12 cellular contexts compared by ENCODE assay signal in genomic region chr12:92506891-92507290, GRCh38.
DNase-seq lines count a peak whose midpoint lies in the region; ATAC-seq, FAIRE-seq and TF ChIP-seq lines count a peak whose summit lies in the region.
"Had no signal": no experiment of that assay in that cellular context is flagged by ENCODE, and none has a peak within 500 bp of the region (broad histone marks: within the 10 kb centered on the region; RNA-seq: fewer than 3 reads in every experiment).

No MANE protein-coding gene starts in this region.

- H2AFZ ChIP-seq in OCI-LY7 (ENCODE audit: low read length) (peak overlapping the region; percentile 95; the same call in 1 of the 2 replicates), endothelial cell of umbilical vein (ENCODE audit: low read depth, low read length) (peak overlapping the region; percentile 34)

- WGBS in prostate gland = 63% methylated on average over 3 of the region's 3 CpGs

- H3K79me2 ChIP-seq in OCI-LY7 (ENCODE audit: insufficient read depth, low read depth, low read length) = no peaks in the 10 kb centered on the region
- no peaks in the 10 kb centered on the region for H3K79me2 ChIP-seq in endothelial cell of umbilical vein (ENCODE audit: control insufficient read depth, insufficient read depth, low read length)

- ATAC-seq in CD4-positive, alpha-beta T cell (ENCODE audit: poor library complexity) = no peak
- no peak for ATAC-seq in GM18520 (IDR thresholded peaks at IDR 0.05; ENCODE audit: unreplicated experiment)

- H4K20me1 ChIP-seq in OCI-LY7 (ENCODE audit: insufficient read depth, low read length) = no peaks in the 10 kb centered on the region
- H4K20me1 ChIP-seq in endothelial cell of umbilical vein (replicated peaks; ENCODE audit: control insufficient read depth, extremely low read depth, insufficient read depth, low read length) = no peaks in the 10 kb centered on the region

- no peaks in the 10 kb centered on the region for H3K27me3 ChIP-seq in CD4-positive, alpha-beta T cell (ENCODE audit: control insufficient read depth, insufficient read depth, low read length)
- peaks cover 4 to 5% of the 10 kb centered on the region in 2 experiments for H3K27me3 ChIP-seq in endothelial cell of umbilical vein (ENCODE audit: control insufficient read depth in 2 of 2, insufficient read depth in 2 of 2, low read length in 2 of 2)
- H3K27me3 ChIP-seq in rectal smooth muscle tissue (ENCODE audit: control insufficient read depth, insufficient read depth, low read length) = no peaks in the 10 kb centered on the region
- H3K27me3 ChIP-seq in prostate gland (replicated peaks; ENCODE audit: insufficient read depth) = no peaks in the 10 kb centered on the region

- BruUV-seq in OCI-LY7 (replicated peaks; lab: Mats Ljungman, UMichigan) (no TSS peak), endothelial cell of umbilical vein (replicated peaks; lab: Mats Ljungman, UMichigan) (no TSS peak)

- no peaks in the 10 kb centered on the region for H3K9me1 ChIP-seq in endothelial cell of umbilical vein (replicated peaks; ENCODE audit: control insufficient read depth, extremely low read depth, insufficient read depth, low read length)

- H3K27me3 Mint-ChIP-seq in CD4-positive, alpha-beta T cell = no peaks in the 10 kb centered on the region
- H3K27me3 Mint-ChIP-seq: CD4-positive, CD25-positive, alpha-beta regulatory T cell had no signal

- no peak overlapping the region for H3K4me2 ChIP-seq in OCI-LY7 (ENCODE audit: low read length)
- H3K4me2 ChIP-seq in endothelial cell of umbilical vein (ENCODE audit: insufficient read depth, low read length) = no peak overlapping the region

- H3K4me3 Mint-ChIP-seq in CD4-positive, alpha-beta T cell = no peak overlapping the region

- peaks cover 5% of the 10 kb centered on the region for H3K36me3 Mint-ChIP-seq in CD4-positive, alpha-beta T cell (ENCODE audit: low read depth)
- H3K36me3 Mint-ChIP-seq: CD4-positive, CD25-positive, alpha-beta regulatory T cell had no signal

- H3K4me3 ChIP-seq in OCI-LY7 (ENCODE audit: low read depth, low read length, poor library complexity, severe bottlenecking) = no peak overlapping the region
- H3K4me3 ChIP-seq in endothelial cell of umbilical vein (replicated peaks in 1 of 3; ENCODE audit: insufficient read depth in 1 of 3, low read depth in 1 of 3, low read length in 3 of 3) = no peak overlapping the region
- H3K4me3 ChIP-seq in rectal smooth muscle tissue (ENCODE audit: low read length) = no peak overlapping the region
- no peak overlapping the region for H3K4me3 ChIP-seq in prostate gland

- H3K9me3 Mint-ChIP-seq in CD4-positive, alpha-beta T cell = no peaks in the 10 kb centered on the region

- dilution Hi-C loops in endothelial cell of umbilical vein (cut with MboI; ENCODE audit: extremely low pct_ligation_motif_present, low sequenced_read_pairs) = no loop called here

- FAIRE-seq in endothelial cell of umbilical vein (lab: Jason Lieb, UNC) = no peak

- no peaks in the 10 kb centered on the region for H3K9me3 ChIP-seq in CD4-positive, alpha-beta T cell (ENCODE audit: control insufficient read depth, low read length)
- H3K9me3 ChIP-seq in OCI-LY7 (ENCODE audit: low read length) = peaks cover 9% of the 10 kb centered on the region; the same call in 1 of the 2 replicates
- H3K9me3 ChIP-seq in endothelial cell of umbilical vein (replicated peaks; ENCODE audit: control insufficient read depth, insufficient read depth, low read length) = no peaks in the 10 kb centered on the region
- H3K9me3 ChIP-seq in prostate gland = no peaks in the 10 kb centered on the region

- no peaks in the 10 kb centered on the region for H3K9me2 ChIP-seq in OCI-LY7 (ENCODE audit: insufficient read depth, low read length)

- POLR2A ChIA-PET in CD4-positive, alpha-beta T cell (lab: Charles Lee) = interaction anchor here (2.0 to 3.6 kb wide), 5 partner anchors 19 to 362 kb away, joined by 6 to 58 read pairs (median 10); partner anchors contain the start of gene BTG1
- POLR2A ChIA-PET in OCI-LY7 (lab: Charles Lee) (interaction anchor here (0.6 to 9.9 kb wide), 10 partner anchors 9 to 768 kb away, joined by 3 to 170 read pairs (median 6); partner anchors contain the start of gene BTG1), endothelial cell of umbilical vein (lab: Charles Lee) (no interaction called here)

- no peak for DNase-seq in CD4-positive, alpha-beta T cell
- no peak for DNase-seq in OCI-LY7 (ENCODE audit: low spot score)
- DNase-seq in endothelial cell of umbilical vein (ENCODE audit: low read depth, low spot score) = no peak
- DNase-seq in prostate gland (ENCODE audit: low spot score) = no peak
- DNase-seq in NCI-H2196 (lab: John Stamatoyannopoulos, UW; ENCODE audit: unreplicated experiment) = no peak
- no peak for DNase-seq in activated effector memory CD4-positive, alpha-beta T cell treated with Interleukin-2 at 50 U/mL for 16 hours
- DNase-seq: anterior cingulate cortex; CD4-positive, CD25-positive, alpha-beta regulatory T cell; NCI-H2081 treated with DMSO at 0.1 percent for 48 hours had no signal

- intact Hi-C loops in CD4-positive, alpha-beta T cell (cut with DNase I, micrococcal nuclease) = no loop called here
- intact Hi-C loops in OCI-LY7 (cut with micrococcal nuclease; ENCODE audit: unreplicated experiment) (no loop called here), endothelial cell of umbilical vein (cut with micrococcal nuclease) (loop anchor here (1.0 kb wide), 1 partner anchor 32 kb away; no protein-coding TSS in a partner anchor), prostate gland (cut with DNase I) (no loop called here)

- CTCF ChIA-PET in CD4-positive, alpha-beta T cell (lab: Charles Lee) = interaction anchor here (1.9 kb wide), 1 partner anchor 9 kb away, joined by 4 read pairs; no protein-coding TSS in a partner anchor
- CTCF ChIA-PET in OCI-LY7 (lab: Charles Lee; ENCODE audit: unreplicated experiment) = no interaction called here
- CTCF ChIA-PET in endothelial cell of umbilical vein (lab: Charles Lee) = interaction anchor here (1.0 kb wide), 1 partner anchor 13 kb away, joined by 3 read pairs; no protein-coding TSS in a partner anchor

- H3K4me1 Mint-ChIP-seq in CD4-positive, alpha-beta T cell (ENCODE audit: low read depth) = peaks cover 29% of the 10 kb centered on the region

- H3K9ac ChIP-seq in endothelial cell of umbilical vein (replicated peaks; ENCODE audit: extremely low read depth, insufficient read depth, low read length) = no peak overlapping the region
- no peak overlapping the region for H3K9ac ChIP-seq in rectal smooth muscle tissue (ENCODE audit: low read length)

- H3K36me3 ChIP-seq in OCI-LY7 (ENCODE audit: insufficient read depth, low read length) (no peaks in the 10 kb centered on the region; the same call in 1 of the 2 replicates), endothelial cell of umbilical vein (ENCODE audit: control insufficient read depth in 2 of 2, extremely low read depth in 1 of 2, insufficient read depth in 2 of 2, low read length in 2 of 2) (no peaks in the 10 kb centered on the region), rectal smooth muscle tissue (ENCODE audit: control insufficient read depth, insufficient read depth, low read length) (no peaks in the 10 kb centered on the region), prostate gland (no peaks in the 10 kb centered on the region)

- no peak overlapping the region for H3K27ac ChIP-seq in CD4-positive, alpha-beta T cell (ENCODE audit: low read depth, low read length)
- H3K27ac ChIP-seq in OCI-LY7 (ENCODE audit: low read depth, low read length, poor library complexity, severe bottlenecking) = no peak overlapping the region
- H3K27ac ChIP-seq in endothelial cell of umbilical vein (ENCODE audit: insufficient read depth, low read depth, low read length) = no peak overlapping the region
- H3K27ac ChIP-seq in rectal smooth muscle tissue (ENCODE audit: low read depth, low read length) = peak overlapping the region; percentile 65
- H3K27ac ChIP-seq in prostate gland = no peak overlapping the region
- H3K27ac ChIP-seq: epithelial cell of prostate had no signal

- H3K27ac Mint-ChIP-seq in CD4-positive, alpha-beta T cell = peak overlapping the region; percentile 90

- peaks cover 50% of the 10 kb centered on the region for H3K4me1 ChIP-seq in OCI-LY7 (ENCODE audit: insufficient read depth, low read length, poor library complexity, severe bottlenecking)
- H3K4me1 ChIP-seq in endothelial cell of umbilical vein (ENCODE audit: control insufficient read depth, extremely low read depth, insufficient read depth, low read length) = peaks cover 6% of the 10 kb centered on the region
- peaks cover 24% of the 10 kb centered on the region for H3K4me1 ChIP-seq in rectal smooth muscle tissue (ENCODE audit: control insufficient read depth, insufficient read depth, low read length)
- peaks cover 5% of the 10 kb centered on the region for H3K4me1 ChIP-seq in prostate gland (replicated peaks)

- no peak for TF ChIP-seq CTCF in CD4-positive, alpha-beta T cell (IDR thresholded peaks at IDR 0.05)
- no peak for TF ChIP-seq CTCF in OCI-LY7 (conservative IDR thresholded peaks at IDR 0.05; ENCODE audit: low read length)
- no peak for TF ChIP-seq CTCF in endothelial cell of umbilical vein (IDR thresholded peaks at IDR 0.05; ENCODE audit: extremely low read depth in 1 of 2, insufficient read depth in 1 of 2, low read depth in 1 of 2, low read length in 2 of 2)
- TF ChIP-seq CTCF in prostate gland (IDR thresholded peaks at IDR 0.05) = no peak

- no peak for TF ChIP-seq POLR2A in endothelial cell of umbilical vein (IDR thresholded peaks at IDR 0.05; ENCODE audit: low read depth, low read length)
- TF ChIP-seq POLR2A in prostate gland (IDR thresholded peaks at IDR 0.05) = no peak

TF ChIP-seq in endothelial cell of umbilical vein, 7 proteins besides CTCF, POLR2A, EP300 and RAD21:
- TF ChIP-seq MYC (IDR thresholded peaks at IDR 0.05; ENCODE audit: low read depth, low read length) = no peak
- no peak for TF ChIP-seq POLR2AphosphoS5 (IDR thresholded peaks at IDR 0.05; ENCODE audit: insufficient read depth, low read depth, low read length)
- no peak for TF ChIP-seq MAX (IDR thresholded peaks at IDR 0.05; ENCODE audit: insufficient read depth, insufficient read length)
- no peak for TF ChIP-seq JUN (IDR thresholded peaks at IDR 0.05; ENCODE audit: borderline replicate concordance, insufficient read depth, insufficient read length, low read depth)
- TF ChIP-seq FOS (IDR thresholded peaks at IDR 0.05; ENCODE audit: borderline replicate concordance, insufficient read depth, low read length) = no peak
- no peak for TF ChIP-seq GATA2 (IDR thresholded peaks at IDR 0.05; ENCODE audit: insufficient read depth, insufficient read length, low read depth, low read length)
- TF ChIP-seq EZH2 (IDR thresholded peaks at IDR 0.05; ENCODE audit: borderline replicate concordance, low read depth, low read length, severe bottlenecking) = no peak
TF ChIP-seq in endothelial cell of umbilical vein: peak in this region for 0.
